In the genomic region with DNA sequence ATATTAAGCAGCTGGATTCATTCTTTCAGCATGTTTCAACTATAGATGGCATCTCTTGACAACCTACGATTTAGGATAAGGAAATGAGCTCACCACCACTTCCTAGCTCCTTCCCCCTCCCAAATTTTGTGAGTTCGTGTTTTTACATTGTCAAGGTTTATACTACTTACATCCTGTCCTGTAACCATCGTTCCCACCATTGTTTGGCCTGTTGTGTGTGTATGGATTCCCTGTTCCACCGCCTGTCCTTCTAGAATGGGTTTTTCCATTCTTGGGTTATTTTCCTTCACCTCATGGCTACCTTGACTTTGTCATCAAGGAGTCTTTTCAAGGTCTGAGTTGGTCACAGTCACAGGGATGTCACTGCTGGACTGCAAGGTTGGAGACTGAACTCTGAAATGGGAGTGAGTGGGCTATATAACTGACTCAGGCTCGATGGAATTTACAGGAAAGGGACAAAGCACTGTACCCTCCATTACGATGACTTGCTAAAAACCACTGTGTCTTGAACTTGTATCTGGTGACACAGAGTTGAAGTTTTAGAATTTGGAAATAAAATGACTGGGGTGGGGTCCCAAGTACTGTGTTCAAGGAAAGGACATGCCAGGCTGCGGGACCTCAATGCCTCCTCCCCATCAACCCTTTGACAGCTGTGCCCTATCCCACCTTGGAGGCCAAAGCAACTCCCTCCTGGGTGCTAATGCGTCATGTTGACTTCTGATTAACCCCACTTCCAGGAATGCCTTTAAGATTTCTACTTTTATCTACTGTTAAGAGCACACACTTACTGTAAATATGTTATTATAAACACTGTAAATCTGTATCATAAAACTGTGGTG, we compare ENCODE assay signal across 9 cellular contexts.
A peak's percentile ranks its signal among the peaks of the same experiment; 100 is the strongest.
DNase-seq lines count a peak whose midpoint lies in the region; ATAC-seq, FAIRE-seq and TF ChIP-seq lines count a peak whose summit lies in the region.
"Had no signal": no experiment of that assay in that cellular context is flagged by ENCODE, and none has a peak within 500 bp of the region (broad histone marks: within the 10 kb centered on the region; RNA-seq: fewer than 3 reads in every experiment).

No MANE protein-coding gene starts in this region.

- peaks cover 34 to 36% of the 10 kb centered on the region in 2 donors for H3K4me1 Mint-ChIP-seq in natural killer cell treated with Interleukin-12 subunit alpha and Interleukin-12 subunit beta and Interleukin-15 and Interleukin-18, amount 100 ng/mL, for 72 hours (ENCODE audit: low read depth in 2 of 2)
- peaks cover 17 to 32% of the 10 kb centered on the region in 2 donors for H3K4me1 Mint-ChIP-seq in natural killer cell

- no peak for TF ChIP-seq CTCF in natural killer cell (IDR thresholded peaks at IDR 0.05)
- TF ChIP-seq CTCF in foreskin fibroblast (IDR thresholded peaks at IDR 0.05; ENCODE audit: low read depth, low read length): no peak

- H3K27me3 Mint-ChIP-seq in natural killer cell treated with Interleukin-12 subunit alpha and Interleukin-12 subunit beta and Interleukin-15 and Interleukin-18, amount 100 ng/mL, for 72 hours: no peaks in the 10 kb centered on the region
- H3K27me3 Mint-ChIP-seq in natural killer cell (ENCODE audit: low read depth in 2 of 2): peaks cover 6 to 13% of the 10 kb centered on the region in 2 donors

- intact Hi-C loops in natural killer cell (cut with micrococcal nuclease): no loop called here

- ATAC-seq in natural killer cell treated with Interleukin-12 subunit alpha and Interleukin-12 subunit beta and Interleukin-15 and Interleukin-18, amount 100 ng/mL, for 72 hours: no peak
- no peak for ATAC-seq in natural killer cell

- no peak for DNase-seq in natural killer cell treated with Interleukin-12 subunit alpha and Interleukin-12 subunit beta and Interleukin-15 and Interleukin-18, amount 100 ng/mL, for 72 hours (ENCODE audit: low spot score)
- DNase-seq in natural killer cell (no peak), RPMI7951 (ENCODE audit: low read depth) (peak; percentile 37), foreskin fibroblast (peak; percentile 37 to 49), urothelium cell line (ENCODE audit: low spot score) (no peak), NCI-H1694 treated with DMSO at 0.1 percent for 48 hours (lab: John Stamatoyannopoulos, UW) (no peak), AG08396 (ENCODE audit: low spot score) (no peak), NCI-H146 (lab: John Stamatoyannopoulos, UW) (no peak)
- DNase-seq: SIG-M5 had no signal

- peak overlapping the region; percentile 36 for H3K4me3 Mint-ChIP-seq in natural killer cell treated with Interleukin-12 subunit alpha and Interleukin-12 subunit beta and Interleukin-15 and Interleukin-18, amount 100 ng/mL, for 72 hours
- H3K4me3 Mint-ChIP-seq in natural killer cell: no peak overlapping the region

- no peaks in the 10 kb centered on the region for H3K9me3 Mint-ChIP-seq in natural killer cell treated with Interleukin-12 subunit alpha and Interleukin-12 subunit beta and Interleukin-15 and Interleukin-18, amount 100 ng/mL, for 72 hours
- H3K9me3 Mint-ChIP-seq in natural killer cell: no peaks in the 10 kb centered on the region

- no peaks in the 10 kb centered on the region for H3K36me3 Mint-ChIP-seq in natural killer cell treated with Interleukin-12 subunit alpha and Interleukin-12 subunit beta and Interleukin-15 and Interleukin-18, amount 100 ng/mL, for 72 hours
- no peaks in the 10 kb centered on the region for H3K36me3 Mint-ChIP-seq in natural killer cell

- no peak for FAIRE-seq in urothelium cell line (lab: Jason Lieb, UNC)

- H3K4me3 ChIP-seq in foreskin fibroblast (ENCODE audit: low read depth in 1 of 2, low read length in 2 of 2): no peak overlapping the region

- H3K27ac Mint-ChIP-seq in natural killer cell treated with Interleukin-12 subunit alpha and Interleukin-12 subunit beta and Interleukin-15 and Interleukin-18, amount 100 ng/mL, for 72 hours: peak overlapping the region; percentile 94 to 98
- peak overlapping the region in 1 of 2 donors; percentile 92 for H3K27ac Mint-ChIP-seq in natural killer cell

Comparison
In these comparisons a context has a peak if more than half of its experiments do, and no peak if none do; other contexts are left out.
1. DNase-seq: peak in RPMI7951 (single experiment) and foreskin fibroblast (2 of 2); none in natural killer cell treated with Interleukin-12 subunit alpha and Interleukin-12 subunit beta and Interleukin-15 and Interleukin-18, amount 100 ng/mL, for 72 hours (single experiment), natural killer cell (single experiment), urothelium cell line (single experiment), NCI-H1694 treated with DMSO at 0.1 percent for 48 hours (single experiment), AG08396 (single experiment) and NCI-H146 (single experiment).